In genomic region chr10:34254596-34254995, GRCh38 we compare ENCODE assay signal across 9 cellular contexts.
DNase-seq lines count a peak whose midpoint lies in the region; ATAC-seq, FAIRE-seq and TF ChIP-seq lines count a peak whose summit lies in the region.
"Had no signal": no experiment of that assay in that cellular context is flagged by ENCODE, and none has a peak within 500 bp of the region (broad histone marks: within the 10 kb centered on the region; RNA-seq: fewer than 3 reads in every experiment).

No MANE protein-coding gene starts in this region.

- no peak overlapping the region for H3K4me3 Mint-ChIP-seq in astrocyte (ENCODE audit: unreplicated experiment)

- H3K9me3 Mint-ChIP-seq in activated naive CD4-positive, alpha-beta T cell treated with anti-CD3 and anti-CD28 coated beads, Interleukin-2, amount 50 U/mL, for 72 hours = no peaks in the 10 kb centered on the region
- peaks cover 8% of the 10 kb centered on the region for H3K9me3 Mint-ChIP-seq in astrocyte (ENCODE audit: unreplicated experiment)

- FAIRE-seq in astrocyte (lab: Jason Lieb, UNC) = peak; percentile 65

- H3K4me1 Mint-ChIP-seq in astrocyte (ENCODE audit: low read depth, unreplicated experiment) = peaks cover 15% of the 10 kb centered on the region

- no peak overlapping the region for H3K9ac ChIP-seq in astrocyte (ENCODE audit: low read length)

- H3K27ac ChIP-seq in astrocyte (ENCODE audit: low read depth, low read length) = no peak overlapping the region
- H3K27ac ChIP-seq in caudate nucleus (ENCODE audit: low read depth, low read length) = no peak overlapping the region
- H3K27ac ChIP-seq: VCaP had no signal

- peak; percentile 66 to 98 for ATAC-seq in activated naive CD4-positive, alpha-beta T cell treated with anti-CD3 and anti-CD28 coated beads, Interleukin-2, amount 50 U/mL, for 72 hours
- no peak for ATAC-seq in GM21526 (IDR thresholded peaks at IDR 0.05; ENCODE audit: low FRiP score, unreplicated experiment)

- no peaks in the 10 kb centered on the region for H3K4me1 ChIP-seq in astrocyte (ENCODE audit: insufficient read depth, low read length)

- no peaks in the 10 kb centered on the region for H3K36me3 Mint-ChIP-seq in activated naive CD4-positive, alpha-beta T cell treated with anti-CD3 and anti-CD28 coated beads, Interleukin-2, amount 50 U/mL, for 72 hours
- H3K36me3 Mint-ChIP-seq in astrocyte (ENCODE audit: low read depth, unreplicated experiment) = peaks cover 8% of the 10 kb centered on the region

- no peak overlapping the region for H2AFZ ChIP-seq in astrocyte (ENCODE audit: low read depth, low read length)

- no peak overlapping the region for H3K4me2 ChIP-seq in astrocyte (ENCODE audit: low read length)

- H3K4me3 ChIP-seq in astrocyte (ENCODE audit: insufficient read depth, low read depth, low read length) = no peak overlapping the region

- H3K36me3 ChIP-seq in astrocyte (ENCODE audit: insufficient read depth, low read length) = no peaks in the 10 kb centered on the region

- no peak for TF ChIP-seq CTCF in astrocyte (IDR thresholded peaks at IDR 0.05; ENCODE audit: insufficient read depth, low read depth, low read length)

- H3K79me2 ChIP-seq in astrocyte (ENCODE audit: insufficient read depth, low read length) = no peaks in the 10 kb centered on the region

- H3K9me3 ChIP-seq in astrocyte (ENCODE audit: insufficient read depth, low read depth, low read length) = no peaks in the 10 kb centered on the region

- peak in 1 of 2 donors; percentile 25 for DNase-seq in activated naive CD4-positive, alpha-beta T cell treated with anti-CD3 and anti-CD28 coated beads, Interleukin-2, amount 50 U/mL, for 72 hours (ENCODE audit: low spot score in 2 of 2)
- no peak for DNase-seq in activated naive CD4-positive, alpha-beta T cell treated with Interleukin-2 at 50 U/mL for 16 hours
- DNase-seq in HPDE6-E6E7 (ENCODE audit: extremely low spot score) (peak; percentile 23), astrocyte (ENCODE audit: low read depth) (peak; percentile 75), caudate nucleus (lab: John Stamatoyannopoulos, UW) (no peak), retina (no peak)
- peak; percentile 3 to 4 for DNase-seq in stimulated activated CD8-positive, alpha-beta memory T cell treated with anti-CD3 and anti-CD28 coated beads, Interleukin-15, amount 100 ng/mL, for 48 hours (ENCODE audit: low read depth in 2 of 2)

- no peaks in the 10 kb centered on the region for H3K27me3 Mint-ChIP-seq in astrocyte (ENCODE audit: low read depth, unreplicated experiment)

- no peaks in the 10 kb centered on the region for H3K27me3 ChIP-seq in astrocyte (ENCODE audit: insufficient read depth, low read length)

- no peak overlapping the region for H3K27ac Mint-ChIP-seq in activated naive CD4-positive, alpha-beta T cell treated with anti-CD3 and anti-CD28 coated beads, Interleukin-2, amount 50 U/mL, for 72 hours
- no peak overlapping the region for H3K27ac Mint-ChIP-seq in astrocyte (ENCODE audit: unreplicated experiment)

- no peaks in the 10 kb centered on the region for H4K20me1 ChIP-seq in astrocyte (ENCODE audit: insufficient read depth, low read length)

Comparison
In these comparisons a context has a peak if more than half of its experiments do, and no peak if none do; other contexts are left out.
1. DNase-seq: peak in HPDE6-E6E7 (single experiment), astrocyte (single experiment) and stimulated activated CD8-positive, alpha-beta memory T cell treated with anti-CD3 and anti-CD28 coated beads, Interleukin-15, amount 100 ng/mL, for 48 hours (2 of 2); none in activated naive CD4-positive, alpha-beta T cell treated with Interleukin-2 at 50 U/mL for 16 hours (single experiment), caudate nucleus (0 of 61) and retina (single experiment).